9 cellular contexts compared by ENCODE assay signal in genomic region chr1:33050221-33051076, GRCh38. TPM values are rescaled to one million over a fixed set of nuclear protein-coding genes. Genes with fewer than 3 reads are reported as not detected.
DNase-seq lines count a peak whose midpoint lies in the region; ATAC-seq and TF ChIP-seq lines count a peak whose summit lies in the region.
"Had no signal": no experiment of that assay in that cellular context is flagged by ENCODE, and none has a peak within 500 bp of the region (broad histone marks: within the 10 kb centered on the region; RNA-seq: fewer than 3 reads in every experiment).

No MANE protein-coding gene starts in this region.

- H3K4me3 ChIP-seq in SJCRH30 (no peak overlapping the region), fibroblast of villous mesenchyme (ENCODE audit: low read depth, low read length) (no peak overlapping the region), thoracic aorta (no peak overlapping the region)
- H3K4me3 ChIP-seq: BLaER1 had no signal

- H3K36me3 ChIP-seq in SJCRH30 (no peaks in the 10 kb centered on the region), thoracic aorta (no peaks in the 10 kb centered on the region)
- H3K36me3 ChIP-seq: BLaER1 had no signal

- H3K9me3 ChIP-seq in SJCRH30 (replicated peaks): no peaks in the 10 kb centered on the region
- H3K9me3 ChIP-seq in thoracic aorta: no peaks in the 10 kb centered on the region

- H3K4me1 Mint-ChIP-seq in activated T-cell treated with anti-CD3 and anti-CD28 coated beads, Interleukin-2, amount 50 U/mL, for 72 hours (ENCODE audit: low read depth): peaks cover 11% of the 10 kb centered on the region
- H3K4me1 Mint-ChIP-seq in activated T-cell treated with anti-CD3 and anti-CD28 coated beads, Interleukin-2, amount 50 U/mL, for 24 hours (ENCODE audit: low read depth): peaks cover 13% of the 10 kb centered on the region
- H3K4me1 Mint-ChIP-seq in endothelial cell (ENCODE audit: unreplicated experiment): peaks cover 1% of the 10 kb centered on the region

- no peak overlapping the region for H3K4me3 Mint-ChIP-seq in activated T-cell treated with anti-CD3 and anti-CD28 coated beads, Interleukin-2, amount 50 U/mL, for 72 hours
- H3K4me3 Mint-ChIP-seq in activated T-cell treated with anti-CD3 and anti-CD28 coated beads, Interleukin-2, amount 50 U/mL, for 24 hours: no peak overlapping the region
- H3K4me3 Mint-ChIP-seq in endothelial cell (ENCODE audit: unreplicated experiment): no peak overlapping the region

- TF ChIP-seq CTCF in fibroblast of villous mesenchyme (IDR thresholded peaks at IDR 0.05; ENCODE audit: insufficient read depth, low read depth, low read length) (no peak), thoracic aorta (IDR thresholded peaks at IDR 0.05) (no peak), endothelial cell (IDR thresholded peaks at IDR 0.05; ENCODE audit: unreplicated experiment) (no peak)

- H3K27me3 Mint-ChIP-seq in activated T-cell treated with anti-CD3 and anti-CD28 coated beads, Interleukin-2, amount 50 U/mL, for 72 hours (ENCODE audit: low read depth): no peaks in the 10 kb centered on the region
- H3K27me3 Mint-ChIP-seq in activated T-cell treated with anti-CD3 and anti-CD28 coated beads, Interleukin-2, amount 50 U/mL, for 24 hours: peaks cover 7% of the 10 kb centered on the region
- peaks cover 2% of the 10 kb centered on the region for H3K27me3 Mint-ChIP-seq in endothelial cell (ENCODE audit: unreplicated experiment)

- H3K4me1 ChIP-seq in SJCRH30 (peaks cover 14% of the 10 kb centered on the region), thoracic aorta (ENCODE audit: control insufficient read depth in 1 of 2, low read depth in 2 of 2) (peaks cover 0 to 3% of the 10 kb centered on the region in 2 donors)

- ATAC-seq in activated T-cell treated with anti-CD3 and anti-CD28 coated beads, Interleukin-2, amount 50 U/mL, for 72 hours (replicated peaks in 1 of 2): peak; percentile 37 to 69
- peak; percentile 49 for ATAC-seq in thoracic aorta (ENCODE audit: insufficient number of reproducible peaks, low FRiP score, low read depth)

- H3K27me3 ChIP-seq in SJCRH30 (no peaks in the 10 kb centered on the region), thoracic aorta (replicated peaks; ENCODE audit: insufficient read depth) (no peaks in the 10 kb centered on the region)
- H3K27me3 ChIP-seq: BLaER1 had no signal

- peak overlapping the region; percentile 25 for H3K27ac Mint-ChIP-seq in activated T-cell treated with anti-CD3 and anti-CD28 coated beads, Interleukin-2, amount 50 U/mL, for 72 hours
- H3K27ac Mint-ChIP-seq in activated T-cell treated with anti-CD3 and anti-CD28 coated beads, Interleukin-2, amount 50 U/mL, for 24 hours: no peak overlapping the region
- no peak overlapping the region for H3K27ac Mint-ChIP-seq in endothelial cell (ENCODE audit: unreplicated experiment)

- DNase-seq in activated T-cell treated with anti-CD3 and anti-CD28 coated beads, Interleukin-2, amount 50 U/mL, for 72 hours: peak in 1 of 2 donors; percentile 9
- DNase-seq in activated T-cell treated with anti-CD3 and anti-CD28 coated beads, Interleukin-2, amount 50 U/mL, for 24 hours: no peak
- DNase-seq in SJCRH30: peak in 1 of 2 experiments; percentile 42
- DNase-seq in fibroblast of villous mesenchyme (ENCODE audit: low read depth): peak; percentile 98
- DNase-seq in thoracic aorta (ENCODE audit: low spot score): no peak
- no peak for DNase-seq in cerebellar nuclear complex (lab: John Stamatoyannopoulos, UW)
- no peak for DNase-seq in endothelial cell (ENCODE audit: low spot score)
- no peak for DNase-seq in T-helper 9 cell

- peak overlapping the region; percentile 14; the same call in 1 of the 2 replicates for H3K27ac ChIP-seq in SJCRH30
- H3K27ac ChIP-seq in thoracic aorta: no peak overlapping the region
- H3K27ac ChIP-seq: BLaER1 had no signal

- peaks cover 0 to 1% of the 10 kb centered on the region in 2 donors for H3K9me3 Mint-ChIP-seq in activated T-cell treated with anti-CD3 and anti-CD28 coated beads, Interleukin-2, amount 50 U/mL, for 72 hours
- H3K9me3 Mint-ChIP-seq in activated T-cell treated with anti-CD3 and anti-CD28 coated beads, Interleukin-2, amount 50 U/mL, for 24 hours: no peaks in the 10 kb centered on the region
- H3K9me3 Mint-ChIP-seq in endothelial cell (ENCODE audit: unreplicated experiment): no peaks in the 10 kb centered on the region

- peaks cover 0 to 2% of the 10 kb centered on the region in 2 donors for H3K36me3 Mint-ChIP-seq in activated T-cell treated with anti-CD3 and anti-CD28 coated beads, Interleukin-2, amount 50 U/mL, for 72 hours (ENCODE audit: insufficient read depth in 2 of 2)
- H3K36me3 Mint-ChIP-seq in activated T-cell treated with anti-CD3 and anti-CD28 coated beads, Interleukin-2, amount 50 U/mL, for 24 hours (ENCODE audit: low read depth): no peaks in the 10 kb centered on the region
- H3K36me3 Mint-ChIP-seq in endothelial cell (ENCODE audit: low read depth, unreplicated experiment): peaks cover 7% of the 10 kb centered on the region

RNA-seq across cellular contexts. Expression of gene AK2, which starts 13.8 kb away (rescaled TPM):
- total RNA-seq in activated T-cell treated with anti-CD3 and anti-CD28 coated beads, Interleukin-2, amount 50 U/mL, for 72 hours: 100 to 1,000 TPM; 217 to 223 TPM
- total RNA-seq in SJCRH30 (2014; rRNA removed; shearing (Covaris generic)): 279 and 283 TPM in 2 replicates
- total RNA-seq in fibroblast of villous mesenchyme: 99.7 and 120 TPM in 2 replicates
- total RNA-seq in thoracic aorta: 100 to 1,000 TPM; 106 to 253 TPM
- total RNA-seq in endothelial cell (ENCODE audit: unreplicated experiment): 74.6 TPM

RNA-seq across cellular contexts. Expression of gene AZIN2, which starts 30.5 kb away (rescaled TPM):
- 1 to 10 TPM; 2.5 to 4.1 TPM for total RNA-seq in activated T-cell treated with anti-CD3 and anti-CD28 coated beads, Interleukin-2, amount 50 U/mL, for 72 hours
- total RNA-seq in SJCRH30 (2014; rRNA removed; shearing (Covaris generic)): 8.4 and 8.8 TPM in 2 replicates
- total RNA-seq in fibroblast of villous mesenchyme (2.6 and 6.8 TPM in 2 replicates), thoracic aorta (1 to 10 TPM; 5.6 to 6.2 TPM), endothelial cell (ENCODE audit: unreplicated experiment) (1.4 TPM)
